Comparison of ENCODE assay signal across 20 cellular contexts in genomic region chr1:31708324-31708723, GRCh38. TPM values are rescaled to one million over a fixed set of nuclear protein-coding genes. Genes with fewer than 3 reads are reported as not detected.
DNase-seq lines count a peak whose midpoint lies in the region; ATAC-seq and TF ChIP-seq lines count a peak whose summit lies in the region.
"Had no signal": no experiment of that assay in that cellular context is flagged by ENCODE, and none has a peak within 500 bp of the region (broad histone marks: within the 10 kb centered on the region; RNA-seq: fewer than 3 reads in every experiment).

No MANE protein-coding gene starts in this region.

- H3K9me3 Mint-ChIP-seq in type B pancreatic cell = no peaks in the 10 kb centered on the region
- no peaks in the 10 kb centered on the region for H3K9me3 Mint-ChIP-seq in nephron progenitor cell
- H3K9me3 Mint-ChIP-seq: activated CD4-positive, alpha-beta memory T cell treated with anti-CD3 and anti-CD28 coated beads for 36 hours; activated T-cell treated with anti-CD3 and anti-CD28 coated beads, Interleukin-2, amount 50 U/mL, for 24 hours had no signal

- H3K36me3 Mint-ChIP-seq in type B pancreatic cell (no peaks in the 10 kb centered on the region), nephron progenitor cell (ENCODE audit: low read depth) (no peaks in the 10 kb centered on the region)
- H3K36me3 Mint-ChIP-seq: activated CD4-positive, alpha-beta memory T cell treated with anti-CD3 and anti-CD28 coated beads for 36 hours; activated naive CD8-positive, alpha-beta T cell had no signal

- H3K4me3 Mint-ChIP-seq in type B pancreatic cell (peak overlapping the region; percentile 14), nephron progenitor cell (no peak overlapping the region)
- H3K4me3 Mint-ChIP-seq: activated CD4-positive, alpha-beta memory T cell treated with anti-CD3 and anti-CD28 coated beads for 36 hours; activated naive CD8-positive, alpha-beta T cell; activated T-cell treated with anti-CD3 and anti-CD28 coated beads, Interleukin-2, amount 50 U/mL, for 24 hours; CD4-positive, CD25-positive, alpha-beta regulatory T cell had no signal

- H3K4me1 Mint-ChIP-seq in type B pancreatic cell (ENCODE audit: unreplicated experiment) (peaks cover 55% of the 10 kb centered on the region), nephron progenitor cell (peaks cover 58% of the 10 kb centered on the region)

- H3K27me3 Mint-ChIP-seq in type B pancreatic cell (peaks cover 33% of the 10 kb centered on the region), nephron progenitor cell (ENCODE audit: low read depth, poor library complexity) (peaks cover 23% of the 10 kb centered on the region)

- ATAC-seq in HG02623 (IDR thresholded peaks at IDR 0.05; ENCODE audit: unreplicated experiment) = no peak
- ATAC-seq: gastrocnemius medialis had no signal

- DNase-seq in NCI-H345 (lab: John Stamatoyannopoulos, UW) (peak; percentile 31), NCI-H345 treated with DMSO at 0.1 percent for 48 hours (lab: John Stamatoyannopoulos, UW; ENCODE audit: unreplicated experiment) (no peak), SW480 (ENCODE audit: low spot score) (peak; percentile 19), fibroblast of gingiva (ENCODE audit: low read depth) (peak; percentile 22), type B pancreatic cell (ENCODE audit: extremely low spot score, unreplicated experiment) (no peak), nephron progenitor cell (no peak)
- DNase-seq in stimulated activated CD4-positive, alpha-beta T cell treated with anti-CD3 and anti-CD28 coated beads, Interleukin-12 subunit alpha, Interleukin-12 subunit beta, amount 100 ng/mL, for 4 hours = no peak
- DNase-seq: activated T-cell treated with anti-CD3 and anti-CD28 coated beads, Interleukin-2, amount 50 U/mL, for 24 hours; CD4-positive, CD25-positive, alpha-beta regulatory T cell; central memory CD4-positive, alpha-beta T cell; DND-41; gastrocnemius medialis; left ventricle myocardium inferior; MM.1S; NCI-H1930; stimulated activated naive CD4-positive, alpha-beta T cell; upper lobe of right lung had no signal

- H3K27ac Mint-ChIP-seq in type B pancreatic cell = no peak overlapping the region
- H3K27ac Mint-ChIP-seq in nephron progenitor cell = no peak overlapping the region
- H3K27ac Mint-ChIP-seq: activated CD4-positive, alpha-beta memory T cell treated with anti-CD3 and anti-CD28 coated beads for 36 hours; activated naive CD8-positive, alpha-beta T cell; activated T-cell treated with anti-CD3 and anti-CD28 coated beads, Interleukin-2, amount 50 U/mL, for 24 hours had no signal

- TF ChIP-seq CTCF in type B pancreatic cell (conservative IDR thresholded peaks at IDR 0.05) (no peak), nephron progenitor cell (IDR thresholded peaks at IDR 0.05) (no peak)

RNA-seq across cellular contexts. Expression of gene COL16A1, which starts 4.5 kb away (rescaled TPM):
- 4.6 and 53.5 TPM in 2 replicates for total RNA-seq in type B pancreatic cell (ENCODE audit: low replicate concordance)
- total RNA-seq: CD4-positive, CD25-positive, alpha-beta regulatory T cell had no signal

RNA-seq across cellular contexts. Expression of gene ADGRB2, which starts 55.8 kb away (rescaled TPM):
- 3.2 and 14.2 TPM in 2 replicates for total RNA-seq in type B pancreatic cell (ENCODE audit: low replicate concordance)

Comparison
In these comparisons a context has a peak if more than half of its experiments do, and no peak if none do; other contexts are left out.
1. DNase-seq: peak in NCI-H345 (single experiment), SW480 (single experiment) and fibroblast of gingiva (single experiment); none in NCI-H345 treated with DMSO at 0.1 percent for 48 hours (single experiment), type B pancreatic cell (single experiment), nephron progenitor cell (single experiment) and stimulated activated CD4-positive, alpha-beta T cell treated with anti-CD3 and anti-CD28 coated beads, Interleukin-12 subunit alpha, Interleukin-12 subunit beta, amount 100 ng/mL, for 4 hours (single experiment).